In the genomic region with DNA sequence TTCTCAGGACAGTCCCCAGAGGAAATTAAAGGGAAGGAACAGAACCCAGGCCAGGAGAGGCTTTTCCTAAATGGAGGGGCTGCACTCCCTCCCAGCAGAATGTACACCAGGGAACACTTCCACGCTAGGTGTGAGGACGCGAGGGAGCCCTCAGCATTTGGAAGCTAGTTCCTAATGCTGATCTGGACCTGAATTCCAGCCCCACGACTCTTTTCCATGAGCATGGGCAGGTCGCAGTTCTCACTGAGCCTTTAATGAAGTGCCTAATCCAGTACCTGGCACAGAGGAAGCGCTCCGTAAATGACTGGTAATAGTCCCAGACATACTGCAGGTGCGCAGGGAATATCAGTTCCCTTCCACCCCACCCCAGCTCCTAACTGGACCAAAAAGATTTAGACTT, we compare ENCODE assay signal across 1 cellular context.
TF ChIP-seq lines count a peak whose summit lies in the region.

No MANE protein-coding gene starts in this region.

TF ChIP-seq in H1, 55 proteins besides CTCF, POLR2A, EP300 and RAD21:
- TF ChIP-seq EGR1 (IDR thresholded peaks at IDR 0.05; ENCODE audit: borderline replicate concordance, low read depth, low read length) = no peak
